ENCODE assay signal across 1 cellular context in genomic region chr4:169620846-169621228, GRCh38.
TF ChIP-seq lines count a peak whose summit lies in the region.

No MANE protein-coding gene starts in this region.

TF ChIP-seq in H1, 55 proteins besides CTCF, POLR2A, EP300 and RAD21 (continued from another document):
- no peak for TF ChIP-seq KDM5A (IDR thresholded peaks at IDR 0.05; ENCODE audit: low read length)
- TF ChIP-seq PHF8 (conservative IDR thresholded peaks at IDR 0.05; ENCODE audit: low read depth, low read length) = peak; percentile 23; the same call in 1 of the 2 replicates
- no peak for TF ChIP-seq JUND (IDR thresholded peaks at IDR 0.05; ENCODE audit: low read length)
- no peak for TF ChIP-seq ATF2 (IDR thresholded peaks at IDR 0.05; ENCODE audit: low read length)
- no peak for TF ChIP-seq HDAC2 (IDR thresholded peaks at IDR 0.05; ENCODE audit: borderline replicate concordance in 1 of 2, low read depth in 2 of 2, low read length in 2 of 2)
- TF ChIP-seq, protein P1, sequence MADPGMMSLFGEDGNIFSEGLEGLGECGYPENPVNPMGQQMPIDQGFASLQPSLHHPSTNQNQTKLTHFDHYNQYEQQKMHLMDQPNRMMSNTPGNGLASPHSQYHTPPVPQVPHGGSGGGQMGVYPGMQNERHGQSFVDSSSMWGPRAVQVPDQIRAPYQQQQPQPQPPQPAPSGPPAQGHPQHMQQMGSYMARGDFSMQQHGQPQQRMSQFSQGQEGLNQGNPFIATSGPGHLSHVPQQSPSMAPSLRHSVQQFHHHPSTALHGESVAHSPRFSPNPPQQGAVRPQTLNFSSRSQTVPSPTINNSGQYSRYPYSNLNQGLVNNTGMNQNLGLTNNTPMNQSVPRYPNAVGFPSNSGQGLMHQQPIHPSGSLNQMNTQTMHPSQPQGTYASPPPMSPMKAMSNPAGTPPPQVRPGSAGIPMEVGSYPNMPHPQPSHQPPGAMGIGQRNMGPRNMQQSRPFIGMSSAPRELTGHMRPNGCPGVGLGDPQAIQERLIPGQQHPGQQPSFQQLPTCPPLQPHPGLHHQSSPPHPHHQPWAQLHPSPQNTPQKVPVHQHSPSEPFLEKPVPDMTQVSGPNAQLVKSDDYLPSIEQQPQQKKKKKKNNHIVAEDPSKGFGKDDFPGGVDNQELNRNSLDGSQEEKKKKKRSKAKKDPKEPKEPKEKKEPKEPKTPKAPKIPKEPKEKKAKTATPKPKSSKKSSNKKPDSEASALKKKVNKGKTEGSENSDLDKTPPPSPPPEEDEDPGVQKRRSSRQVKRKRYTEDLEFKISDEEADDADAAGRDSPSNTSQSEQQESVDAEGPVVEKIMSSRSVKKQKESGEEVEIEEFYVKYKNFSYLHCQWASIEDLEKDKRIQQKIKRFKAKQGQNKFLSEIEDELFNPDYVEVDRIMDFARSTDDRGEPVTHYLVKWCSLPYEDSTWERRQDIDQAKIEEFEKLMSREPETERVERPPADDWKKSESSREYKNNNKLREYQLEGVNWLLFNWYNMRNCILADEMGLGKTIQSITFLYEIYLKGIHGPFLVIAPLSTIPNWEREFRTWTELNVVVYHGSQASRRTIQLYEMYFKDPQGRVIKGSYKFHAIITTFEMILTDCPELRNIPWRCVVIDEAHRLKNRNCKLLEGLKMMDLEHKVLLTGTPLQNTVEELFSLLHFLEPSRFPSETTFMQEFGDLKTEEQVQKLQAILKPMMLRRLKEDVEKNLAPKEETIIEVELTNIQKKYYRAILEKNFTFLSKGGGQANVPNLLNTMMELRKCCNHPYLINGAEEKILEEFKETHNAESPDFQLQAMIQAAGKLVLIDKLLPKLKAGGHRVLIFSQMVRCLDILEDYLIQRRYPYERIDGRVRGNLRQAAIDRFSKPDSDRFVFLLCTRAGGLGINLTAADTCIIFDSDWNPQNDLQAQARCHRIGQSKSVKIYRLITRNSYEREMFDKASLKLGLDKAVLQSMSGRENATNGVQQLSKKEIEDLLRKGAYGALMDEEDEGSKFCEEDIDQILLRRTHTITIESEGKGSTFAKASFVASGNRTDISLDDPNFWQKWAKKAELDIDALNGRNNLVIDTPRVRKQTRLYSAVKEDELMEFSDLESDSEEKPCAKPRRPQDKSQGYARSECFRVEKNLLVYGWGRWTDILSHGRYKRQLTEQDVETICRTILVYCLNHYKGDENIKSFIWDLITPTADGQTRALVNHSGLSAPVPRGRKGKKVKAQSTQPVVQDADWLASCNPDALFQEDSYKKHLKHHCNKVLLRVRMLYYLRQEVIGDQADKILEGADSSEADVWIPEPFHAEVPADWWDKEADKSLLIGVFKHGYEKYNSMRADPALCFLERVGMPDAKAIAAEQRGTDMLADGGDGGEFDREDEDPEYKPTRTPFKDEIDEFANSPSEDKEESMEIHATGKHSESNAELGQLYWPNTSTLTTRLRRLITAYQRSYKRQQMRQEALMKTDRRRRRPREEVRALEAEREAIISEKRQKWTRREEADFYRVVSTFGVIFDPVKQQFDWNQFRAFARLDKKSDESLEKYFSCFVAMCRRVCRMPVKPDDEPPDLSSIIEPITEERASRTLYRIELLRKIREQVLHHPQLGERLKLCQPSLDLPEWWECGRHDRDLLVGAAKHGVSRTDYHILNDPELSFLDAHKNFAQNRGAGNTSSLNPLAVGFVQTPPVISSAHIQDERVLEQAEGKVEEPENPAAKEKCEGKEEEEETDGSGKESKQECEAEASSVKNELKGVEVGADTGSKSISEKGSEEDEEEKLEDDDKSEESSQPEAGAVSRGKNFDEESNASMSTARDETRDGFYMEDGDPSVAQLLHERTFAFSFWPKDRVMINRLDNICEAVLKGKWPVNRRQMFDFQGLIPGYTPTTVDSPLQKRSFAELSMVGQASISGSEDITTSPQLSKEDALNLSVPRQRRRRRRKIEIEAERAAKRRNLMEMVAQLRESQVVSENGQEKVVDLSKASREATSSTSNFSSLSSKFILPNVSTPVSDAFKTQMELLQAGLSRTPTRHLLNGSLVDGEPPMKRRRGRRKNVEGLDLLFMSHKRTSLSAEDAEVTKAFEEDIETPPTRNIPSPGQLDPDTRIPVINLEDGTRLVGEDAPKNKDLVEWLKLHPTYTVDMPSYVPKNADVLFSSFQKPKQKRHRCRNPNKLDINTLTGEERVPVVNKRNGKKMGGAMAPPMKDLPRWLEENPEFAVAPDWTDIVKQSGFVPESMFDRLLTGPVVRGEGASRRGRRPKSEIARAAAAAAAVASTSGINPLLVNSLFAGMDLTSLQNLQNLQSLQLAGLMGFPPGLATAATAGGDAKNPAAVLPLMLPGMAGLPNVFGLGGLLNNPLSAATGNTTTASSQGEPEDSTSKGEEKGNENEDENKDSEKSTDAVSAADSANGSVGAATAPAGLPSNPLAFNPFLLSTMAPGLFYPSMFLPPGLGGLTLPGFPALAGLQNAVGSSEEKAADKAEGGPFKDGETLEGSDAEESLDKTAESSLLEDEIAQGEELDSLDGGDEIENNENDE (IDR thresholded peaks at IDR 0.05; ENCODE audit: insufficient replicate concordance, low read length) = no peak
- TF ChIP-seq BRCA1 (IDR thresholded peaks at IDR 0.05; ENCODE audit: low read depth, low read length) = no peak
- TF ChIP-seq KDM1A (IDR thresholded peaks at IDR 0.05; ENCODE audit: borderline replicate concordance, low read length) = no peak
- no peak for TF ChIP-seq JUN (IDR thresholded peaks at IDR 0.05; ENCODE audit: low read depth, low read length)
- no peak for TF ChIP-seq TAF7 (optimal IDR thresholded peaks at IDR 0.05; ENCODE audit: borderline replicate concordance, low read depth, low read length)
- no peak for TF ChIP-seq ZNF274 (IDR thresholded peaks at IDR 0.05; ENCODE audit: borderline replicate concordance, extremely low read depth, low read length)
